ENCODE assay signal across 14 cellular contexts in genomic region chr11:68013611-68014156, GRCh38. TPM values are rescaled to one million over a fixed set of nuclear protein-coding genes. Genes with fewer than 3 reads are reported as not detected.
DNase-seq lines count a peak whose midpoint lies in the region; ATAC-seq and TF ChIP-seq lines count a peak whose summit lies in the region.
"Had no signal": no experiment of that assay in that cellular context is flagged by ENCODE, and none has a peak within 500 bp of the region (broad histone marks: within the 10 kb centered on the region; RNA-seq: fewer than 3 reads in every experiment).

No MANE protein-coding gene starts in this region.

- H4K20me1 ChIP-seq in osteoblast (ENCODE audit: insufficient read depth, low read length), result no peaks in the 10 kb centered on the region

- H3K4me1 ChIP-seq in Peyer's patch (peaks cover 11 to 61% (median 14%) of the 10 kb centered on the region in 4 donors), esophagus (ENCODE audit: control insufficient read depth in 2 of 2, insufficient read depth in 2 of 2, low read length in 1 of 2) (peaks cover 3 to 50% of the 10 kb centered on the region in 2 donors), osteoblast (ENCODE audit: insufficient read depth, low read length) (peaks cover 60% of the 10 kb centered on the region), thyroid gland (peaks cover 12 to 61% of the 10 kb centered on the region in 2 donors)
- H3K4me1 ChIP-seq in CD8-positive, alpha-beta T cell (ENCODE audit: insufficient read depth, low read length), result no peaks in the 10 kb centered on the region

- POLR2A ChIA-PET in AG04450 (lab: Yijun Ruan, JAX), result interaction anchor here (0.5 to 1.2 kb wide), 3 partner anchors 12 to 997 kb away, joined by 3 to 9 read pairs (median 3); partner anchors contain the start of gene NDUFS8
- POLR2A ChIA-PET in CD8-positive, alpha-beta T cell (lab: Charles Lee), result no interaction called here

- peaks cover 5% of the 10 kb centered on the region for H3K27me3 Mint-ChIP-seq in CD8-positive, alpha-beta T cell (ENCODE audit: low read depth)
- H3K27me3 Mint-ChIP-seq: naive B cell had no signal

- H3K9me3 ChIP-seq in AG04450 (ENCODE audit: control insufficient read depth, insufficient read depth, low read length), result no peaks in the 10 kb centered on the region; the same call in 1 of the 2 replicates
- no peaks in the 10 kb centered on the region for H3K9me3 ChIP-seq in Peyer's patch
- H3K9me3 ChIP-seq in esophagus (ENCODE audit: control insufficient read depth in 2 of 2, insufficient read depth in 1 of 2, low read depth in 1 of 2, low read length in 1 of 2), result no peaks in the 10 kb centered on the region
- H3K9me3 ChIP-seq in osteoblast (ENCODE audit: low read depth, low read length), result no peaks in the 10 kb centered on the region
- no peaks in the 10 kb centered on the region for H3K9me3 ChIP-seq in thyroid gland
- no peaks in the 10 kb centered on the region for H3K9me3 ChIP-seq in CD8-positive, alpha-beta T cell (ENCODE audit: low read length)

- intact Hi-C loops in thyroid gland (cut with DNase I), result no loop called here
- intact Hi-C loops in CD8-positive, alpha-beta T cell (cut with DNase I, micrococcal nuclease), result no loop called here

- peaks cover 32% of the 10 kb centered on the region for H3K79me2 ChIP-seq in osteoblast (ENCODE audit: insufficient read depth, low read length)

- H3K4me3 Mint-ChIP-seq in CD8-positive, alpha-beta T cell, result no peak overlapping the region
- H3K4me3 Mint-ChIP-seq: GM23338 had no signal

- CTCF ChIA-PET in AG04450 (lab: Charles Lee), result no interaction called here
- CTCF ChIA-PET in CD8-positive, alpha-beta T cell (lab: Charles Lee), result no interaction called here

- WGBS in esophagus, 2 donors, result 90 to 91% methylated on average over 14 of the region's 14 CpGs
- WGBS in thyroid gland, 2 donors, result 90 to 94% methylated on average over 9 to 14 of the region's 14 CpGs

- no peak overlapping the region for H2AFZ ChIP-seq in osteoblast (ENCODE audit: low read length)
- H2AFZ ChIP-seq: GM23338 had no signal

- H3K9me3 Mint-ChIP-seq in CD8-positive, alpha-beta T cell, result no peaks in the 10 kb centered on the region
- H3K9me3 Mint-ChIP-seq: GM23338 had no signal

- H3K27ac ChIP-seq in AG04450 (ENCODE audit: low read depth, low read length), result peak overlapping the region; percentile 95
- peak overlapping the region in 3 of 4 donors; percentile 59 to 91 (median 79) for H3K27ac ChIP-seq in Peyer's patch
- peak overlapping the region; percentile 12 to 84 for H3K27ac ChIP-seq in esophagus (ENCODE audit: low read depth in 2 of 2, low read length in 1 of 2)
- peak overlapping the region; percentile 82 for H3K27ac ChIP-seq in osteoblast (ENCODE audit: low read depth, low read length)
- peak overlapping the region in 1 of 3 donors; percentile 94 for H3K27ac ChIP-seq in thyroid gland
- no peak overlapping the region for H3K27ac ChIP-seq in CD8-positive, alpha-beta T cell (ENCODE audit: low read depth, low read length)
- H3K27ac ChIP-seq: SK-N-MC, VCaP had no signal

- no peak overlapping the region for H3K4me3 ChIP-seq in AG04450 (ENCODE audit: low read depth, low read length)
- H3K4me3 ChIP-seq in Peyer's patch, result no peak overlapping the region
- H3K4me3 ChIP-seq in esophagus (ENCODE audit: low read depth in 1 of 2, low read length in 2 of 2), result no peak overlapping the region
- no peak overlapping the region for H3K4me3 ChIP-seq in osteoblast (ENCODE audit: insufficient read depth, low read length)
- no peak overlapping the region for H3K4me3 ChIP-seq in thyroid gland (replicated peaks in 1 of 3)
- no peak overlapping the region for H3K4me3 ChIP-seq in CD8-positive, alpha-beta T cell (ENCODE audit: low read depth, low read length)
- H3K4me3 ChIP-seq: GM23338, SK-N-MC had no signal

- H3K27me3 ChIP-seq in AG04450 (ENCODE audit: control insufficient read depth, insufficient read depth, low read length) (no peaks in the 10 kb centered on the region), Peyer's patch (no peaks in the 10 kb centered on the region), esophagus (ENCODE audit: control insufficient read depth in 1 of 2, insufficient read depth in 2 of 2, low read length in 2 of 2) (no peaks in the 10 kb centered on the region), osteoblast (ENCODE audit: insufficient read depth, low read length) (no peaks in the 10 kb centered on the region), thyroid gland (no peaks in the 10 kb centered on the region)
- no peaks in the 10 kb centered on the region for H3K27me3 ChIP-seq in CD8-positive, alpha-beta T cell (ENCODE audit: insufficient read depth, low read length)

- no peaks in the 10 kb centered on the region for H3K36me3 Mint-ChIP-seq in CD8-positive, alpha-beta T cell
- H3K36me3 Mint-ChIP-seq: naive B cell had no signal

- peaks cover 11% of the 10 kb centered on the region for H3K4me1 Mint-ChIP-seq in CD8-positive, alpha-beta T cell (ENCODE audit: low read depth)

- no peak for TF ChIP-seq CTCF in AG04450 (IDR thresholded peaks at IDR 0.05; ENCODE audit: low read depth, low read length)
- no peak for TF ChIP-seq CTCF in Peyer's patch (IDR thresholded peaks at IDR 0.05)
- no peak for TF ChIP-seq CTCF in osteoblast (IDR thresholded peaks at IDR 0.05; ENCODE audit: extremely low read depth, low read depth, low read length)
- TF ChIP-seq CTCF in thyroid gland (IDR thresholded peaks at IDR 0.05), result no peak
- TF ChIP-seq CTCF in CD8-positive, alpha-beta T cell (IDR thresholded peaks at IDR 0.05), result no peak

- no peaks in the 10 kb centered on the region for H3K36me3 ChIP-seq in Peyer's patch
- no peaks in the 10 kb centered on the region for H3K36me3 ChIP-seq in esophagus (ENCODE audit: control insufficient read depth in 2 of 2, insufficient read depth in 2 of 2, low read length in 1 of 2)
- no peaks in the 10 kb centered on the region for H3K36me3 ChIP-seq in osteoblast (ENCODE audit: insufficient read depth, low read length)
- no peaks in the 10 kb centered on the region for H3K36me3 ChIP-seq in thyroid gland
- H3K36me3 ChIP-seq in CD8-positive, alpha-beta T cell (ENCODE audit: insufficient read depth, low read length), result no peaks in the 10 kb centered on the region

- TF ChIP-seq POLR2A in Peyer's patch (IDR thresholded peaks at IDR 0.05) (no peak), thyroid gland (IDR thresholded peaks at IDR 0.05) (no peak)

- ATAC-seq in CD8-positive, alpha-beta T cell, result no peak
- ATAC-seq: GM23338 had no signal

- no peak overlapping the region for H3K27ac Mint-ChIP-seq in CD8-positive, alpha-beta T cell
- H3K27ac Mint-ChIP-seq: GM23338 had no signal

- peak overlapping the region; percentile 52 for H3K4me2 ChIP-seq in osteoblast (ENCODE audit: insufficient read depth, low read length)
- H3K4me2 ChIP-seq: GM23338 had no signal

- DNase-seq in AG04450 (ENCODE audit: low read depth, low spot score) (no peak), Peyer's patch (no peak), osteoblast (ENCODE audit: insufficient read length, low spot score, missing footprints) (no peak), thyroid gland (no peak), mucosa of gallbladder (ENCODE audit: low spot score) (no peak)
- DNase-seq in activated naive CD4-positive, alpha-beta T cell treated with Interleukin-2 at 50 U/mL for 16 hours, result no peak
- no peak for DNase-seq in CD8-positive, alpha-beta T cell
- DNase-seq: naive B cell, NCI-H1092 treated with DMSO at 0.1 percent for 48 hours, NCI-H524 had no signal

RNA-seq across cellular contexts. Expression of gene ALDH3B1, which starts 3.6 kb away (rescaled TPM):
- polyA plus RNA-seq in AG04450 (2011; rRNA removed), result 24.0 and 32.7 TPM in 2 replicates
- polyA minus RNA-seq in AG04450 (2011; rRNA and poly(A)+ RNA removed), result 11.0 and 12.8 TPM in 2 replicates
- 10 to 100 TPM; 14.9 to 53.5 (median 37.0) TPM for total RNA-seq in Peyer's patch
- 10 to 100 TPM in 1 of 2 donors, 1 to 10 TPM in 1; 5.0 to 19.7 TPM for polyA plus RNA-seq in esophagus
- 59.5 and 63.0 TPM in 2 replicates for total RNA-seq in osteoblast
- 1 to 10 TPM; 3.0 to 6.6 (median 3.5) TPM for total RNA-seq in thyroid gland
- 34.8 TPM for total RNA-seq in mucosa of gallbladder
- not detected for total RNA-seq in CD8-positive, alpha-beta T cell
- total RNA-seq: GM23338 had no signal

RNA-seq across cellular contexts. Expression of gene UNC93B1, which starts 9.8 kb away (rescaled TPM):
- polyA plus RNA-seq in AG04450 (2011; rRNA removed) (11.3 and 16.2 TPM in 2 replicates), esophagus (10 to 100 TPM; 20.5 to 24.4 TPM)
- polyA minus RNA-seq in AG04450 (2011; rRNA and poly(A)+ RNA removed), result 23.8 and 26.2 TPM in 2 replicates
- total RNA-seq in Peyer's patch (100 to 1,000 TPM in 1 of 4 donors, 10 to 100 TPM in 3; 68.7 to 154 (median 91.6) TPM), osteoblast (36.5 and 39.8 TPM in 2 replicates), thyroid gland (10 to 100 TPM; 25.7 to 49.2 (median 36.3) TPM), mucosa of gallbladder (107 TPM)
- total RNA-seq in CD8-positive, alpha-beta T cell, result 10 to 100 TPM; 14.4 to 15.6 TPM

RNA-seq across cellular contexts. Expression of gene NDUFS8, which starts 16.8 kb away (rescaled TPM):
- polyA plus RNA-seq in AG04450 (2011; rRNA removed), result 42.5 and 65.3 TPM in 2 replicates
- 43.0 and 58.8 TPM in 2 replicates for polyA minus RNA-seq in AG04450 (2011; rRNA and poly(A)+ RNA removed)
- 100 to 1,000 TPM; 153 to 195 (median 162) TPM for total RNA-seq in Peyer's patch
- 100 to 1,000 TPM; 131 to 168 TPM for polyA plus RNA-seq in esophagus
- total RNA-seq in osteoblast, result 60.7 and 73.1 TPM in 2 replicates
- 100 to 1,000 TPM; 222 to 310 (median 254) TPM for total RNA-seq in thyroid gland
- total RNA-seq in mucosa of gallbladder, result 168 TPM
- total RNA-seq in CD8-positive, alpha-beta T cell, result 10 to 100 TPM; 59.4 to 63.2 TPM

RNA-seq across cellular contexts. Expression of gene TCIRG1, which starts 25.1 kb away (rescaled TPM):
- 26.5 and 39.0 TPM in 2 replicates for polyA plus RNA-seq in AG04450 (2011; rRNA removed)
- 26.7 and 34.1 TPM in 2 replicates for polyA minus RNA-seq in AG04450 (2011; rRNA and poly(A)+ RNA removed)
- 100 to 1,000 TPM; 239 to 586 (median 464) TPM for total RNA-seq in Peyer's patch
- 10 to 100 TPM; 51.0 to 74.0 TPM for polyA plus RNA-seq in esophagus
- total RNA-seq in osteoblast, result 85.4 and 87.5 TPM in 2 replicates
- 100 to 1,000 TPM in 3 of 4 donors, 10 to 100 TPM in 1; 74.8 to 141 (median 121) TPM for total RNA-seq in thyroid gland
- total RNA-seq in mucosa of gallbladder, result 151 TPM
- total RNA-seq in CD8-positive, alpha-beta T cell, result 100 to 1,000 TPM; 153 to 154 TPM

Comparison
In these comparisons a context has a peak if more than half of its experiments do, and no peak if none do; other contexts are left out.
1. RNA of gene ALDH3B1, which starts 3.6 kb away (total RNA-seq): 59.5 to 63.0 TPM in osteoblast, 14.9 to 53.5 TPM in Peyer's patch, 34.8 TPM in mucosa of gallbladder (single experiment) and 3.0 to 6.6 TPM in thyroid gland; not detected in CD8-positive, alpha-beta T cell; every median in the first group is over 4 times any median in the second.